In genomic region chr9:136060671-136061371, GRCh38 we compare ENCODE assay signal across 1 cellular context.
TF ChIP-seq lines count a peak whose summit lies in the region.

No MANE protein-coding gene starts in this region.

TF ChIP-seq in SK-N-SH treated with all-trans-retinoic acid at 6 μM for 48 hours, 23 proteins besides CTCF, POLR2A, EP300 and RAD21 (continued from another document):
- TF ChIP-seq TCF4 (CRISPR knock-in tag; IDR thresholded peaks at IDR 0.05; ENCODE audit: borderline replicate concordance): no peak
- no peak for TF ChIP-seq RARB (CRISPR knock-in tag; IDR thresholded peaks at IDR 0.05)
